ENCODE assay signal across 17 cellular contexts in the genomic region with DNA sequence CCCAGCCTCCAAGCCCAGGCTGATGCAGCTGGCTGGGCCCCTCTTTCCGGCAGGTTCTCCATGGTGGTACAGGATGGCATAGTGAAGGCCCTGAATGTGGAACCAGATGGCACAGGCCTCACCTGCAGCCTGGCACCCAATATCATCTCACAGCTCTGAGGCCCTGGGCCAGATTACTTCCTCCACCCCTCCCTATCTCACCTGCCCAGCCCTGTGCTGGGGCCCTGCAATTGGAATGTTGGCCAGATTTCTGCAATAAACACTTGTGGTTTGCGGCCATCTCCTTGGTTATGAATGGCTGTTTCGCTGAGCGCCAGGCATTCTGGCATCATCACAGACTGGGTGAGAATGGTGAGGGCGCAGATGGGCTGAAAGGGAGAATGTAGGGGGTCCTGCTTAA. TPM values are rescaled to one million over a fixed set of nuclear protein-coding genes. Genes with fewer than 3 reads are reported as not detected.
A peak's percentile ranks its signal among the peaks of the same experiment; 100 is the strongest.
DNase-seq lines count a peak whose midpoint lies in the region; ATAC-seq, FAIRE-seq and TF ChIP-seq lines count a peak whose summit lies in the region.
"Had no signal": no experiment of that assay in that cellular context is flagged by ENCODE, and none has a peak within 500 bp of the region (broad histone marks: within the 10 kb centered on the region; RNA-seq: fewer than 3 reads in every experiment).

No MANE protein-coding gene starts in this region.

- no peak overlapping the region for H3K4me3 Mint-ChIP-seq in activated CD8-positive, alpha-beta T cell treated with anti-CD3 and anti-CD28 coated beads, Interleukin-2, amount 10 ng/mL, durations not matched to agents 7 days and 5 days
- H3K4me3 Mint-ChIP-seq in activated CD8-positive, alpha-beta T cell treated with anti-CD3 and anti-CD28 coated beads for 36 hours, result no peak overlapping the region
- H3K4me3 Mint-ChIP-seq in activated T-cell treated with anti-CD3 and anti-CD28 coated beads, Interleukin-2, amount 50 U/mL, for 24 hours, result no peak overlapping the region
- H3K4me3 Mint-ChIP-seq in natural killer cell, result no peak overlapping the region

- no peaks in the 10 kb centered on the region for H3K27me3 ChIP-seq in bronchial epithelial cell (ENCODE audit: control insufficient read depth, insufficient read depth, low read length)
- H3K27me3 ChIP-seq: gastroesophageal sphincter had no signal

- no peaks in the 10 kb centered on the region for H3K27me3 Mint-ChIP-seq in activated CD8-positive, alpha-beta T cell treated with anti-CD3 and anti-CD28 coated beads, Interleukin-2, amount 10 ng/mL, durations not matched to agents 7 days and 5 days (ENCODE audit: low read depth)
- H3K27me3 Mint-ChIP-seq in activated CD8-positive, alpha-beta T cell treated with anti-CD3 and anti-CD28 coated beads for 36 hours, result no peaks in the 10 kb centered on the region
- H3K27me3 Mint-ChIP-seq in activated T-cell treated with anti-CD3 and anti-CD28 coated beads, Interleukin-2, amount 50 U/mL, for 24 hours, result no peaks in the 10 kb centered on the region
- no peaks in the 10 kb centered on the region for H3K27me3 Mint-ChIP-seq in natural killer cell (ENCODE audit: low read depth in 2 of 2)

- CTCF ChIA-PET in activated CD8-positive, alpha-beta T cell treated with anti-CD3 and anti-CD28 coated beads, Interleukin-2, amount 10 ng/mL, durations not matched to agents 7 days and 5 days (lab: Charles Lee), result interaction anchor here (0.9 kb wide), 1 partner anchor 117 kb away, joined by 3 read pairs; no protein-coding TSS in a partner anchor
- CTCF ChIA-PET in activated CD8-positive, alpha-beta T cell treated with anti-CD3 and anti-CD28 coated beads for 36 hours (lab: Charles Lee), result no interaction called here

- H3K27ac Mint-ChIP-seq in activated CD8-positive, alpha-beta T cell treated with anti-CD3 and anti-CD28 coated beads, Interleukin-2, amount 10 ng/mL, durations not matched to agents 7 days and 5 days, result peak overlapping the region; percentile 43
- H3K27ac Mint-ChIP-seq in activated CD8-positive, alpha-beta T cell treated with anti-CD3 and anti-CD28 coated beads for 36 hours, result no peak overlapping the region
- H3K27ac Mint-ChIP-seq in activated T-cell treated with anti-CD3 and anti-CD28 coated beads, Interleukin-2, amount 50 U/mL, for 24 hours, result no peak overlapping the region
- peak overlapping the region in 1 of 2 donors; percentile 99 for H3K27ac Mint-ChIP-seq in natural killer cell

- POLR2A ChIA-PET in activated CD8-positive, alpha-beta T cell treated with anti-CD3 and anti-CD28 coated beads, Interleukin-2, amount 10 ng/mL, durations not matched to agents 7 days and 5 days (lab: Charles Lee), result no interaction called here
- POLR2A ChIA-PET in activated CD8-positive, alpha-beta T cell treated with anti-CD3 and anti-CD28 coated beads for 36 hours (lab: Charles Lee), result interaction anchor here (0.6 kb wide), 1 partner anchor 1183 kb away, joined by 3 read pairs; no protein-coding TSS in a partner anchor

- peaks cover 22% of the 10 kb centered on the region for H3K4me1 ChIP-seq in mucosa of descending colon (ENCODE audit: low read depth)

- H3K4me1 Mint-ChIP-seq in activated CD8-positive, alpha-beta T cell treated with anti-CD3 and anti-CD28 coated beads, Interleukin-2, amount 10 ng/mL, durations not matched to agents 7 days and 5 days (ENCODE audit: low read depth), result peaks cover 38% of the 10 kb centered on the region
- H3K4me1 Mint-ChIP-seq in activated CD8-positive, alpha-beta T cell treated with anti-CD3 and anti-CD28 coated beads for 36 hours (ENCODE audit: low read depth), result peaks cover 16% of the 10 kb centered on the region
- peaks cover 23% of the 10 kb centered on the region for H3K4me1 Mint-ChIP-seq in activated T-cell treated with anti-CD3 and anti-CD28 coated beads, Interleukin-2, amount 50 U/mL, for 24 hours (ENCODE audit: low read depth)
- H3K4me1 Mint-ChIP-seq in natural killer cell, result peaks cover 44 to 47% of the 10 kb centered on the region in 2 donors

- peaks cover 26% of the 10 kb centered on the region for H3K36me3 Mint-ChIP-seq in activated CD8-positive, alpha-beta T cell treated with anti-CD3 and anti-CD28 coated beads, Interleukin-2, amount 10 ng/mL, durations not matched to agents 7 days and 5 days (ENCODE audit: low read depth)
- H3K36me3 Mint-ChIP-seq in activated CD8-positive, alpha-beta T cell treated with anti-CD3 and anti-CD28 coated beads for 36 hours (ENCODE audit: low read depth), result peaks cover 32% of the 10 kb centered on the region
- H3K36me3 Mint-ChIP-seq in activated T-cell treated with anti-CD3 and anti-CD28 coated beads, Interleukin-2, amount 50 U/mL, for 24 hours (ENCODE audit: low read depth), result peaks cover 41% of the 10 kb centered on the region
- H3K36me3 Mint-ChIP-seq in natural killer cell, result no peaks in the 10 kb centered on the region

- no peak for TF ChIP-seq CTCF in activated CD8-positive, alpha-beta T cell treated with anti-CD3 and anti-CD28 coated beads for 36 hours (IDR thresholded peaks at IDR 0.05)
- TF ChIP-seq CTCF in bronchial epithelial cell (IDR thresholded peaks at IDR 0.05; ENCODE audit: insufficient read depth, low read length, severe bottlenecking) (no peak), mucosa of descending colon (IDR thresholded peaks at IDR 0.05) (no peak), D721Med (IDR thresholded peaks at IDR 0.05; ENCODE audit: insufficient read depth, missing control alignments) (no peak), natural killer cell (IDR thresholded peaks at IDR 0.05) (no peak)

- no peak for FAIRE-seq in bronchial epithelial cell (lab: Jason Lieb, UNC)
- FAIRE-seq in D721Med (lab: Jason Lieb, UNC), result no peak

- ATAC-seq in activated CD8-positive, alpha-beta T cell treated with anti-CD3 and anti-CD28 coated beads, Interleukin-2, amount 10 ng/mL, durations not matched to agents 7 days and 5 days, result no peak
- ATAC-seq in activated CD8-positive, alpha-beta T cell treated with anti-CD3 and anti-CD28 coated beads for 36 hours, result no peak
- peak; percentile 54 for ATAC-seq in mucosa of descending colon
- no peak for ATAC-seq in natural killer cell
- ATAC-seq: gastroesophageal sphincter, psoas muscle had no signal

- H3K36me3 ChIP-seq in bronchial epithelial cell (ENCODE audit: control insufficient read depth, insufficient read depth, low read length), result peaks cover 16% of the 10 kb centered on the region
- H3K36me3 ChIP-seq in mucosa of descending colon (ENCODE audit: low read depth), result no peaks in the 10 kb centered on the region

- no peaks in the 10 kb centered on the region for H3K9me3 Mint-ChIP-seq in activated CD8-positive, alpha-beta T cell treated with anti-CD3 and anti-CD28 coated beads, Interleukin-2, amount 10 ng/mL, durations not matched to agents 7 days and 5 days (ENCODE audit: insufficient read depth)
- H3K9me3 Mint-ChIP-seq in activated CD8-positive, alpha-beta T cell treated with anti-CD3 and anti-CD28 coated beads for 36 hours, result no peaks in the 10 kb centered on the region
- H3K9me3 Mint-ChIP-seq in activated T-cell treated with anti-CD3 and anti-CD28 coated beads, Interleukin-2, amount 50 U/mL, for 24 hours, result no peaks in the 10 kb centered on the region
- no peaks in the 10 kb centered on the region for H3K9me3 Mint-ChIP-seq in natural killer cell

- no peaks in the 10 kb centered on the region for H3K9me3 ChIP-seq in mucosa of descending colon
- H3K9me3 ChIP-seq: gastroesophageal sphincter, left ventricle myocardium inferior, psoas muscle had no signal

- H3K4me3 ChIP-seq in bronchial epithelial cell (ENCODE audit: low read depth, low read length) (no peak overlapping the region), mucosa of descending colon (no peak overlapping the region)
- H3K4me3 ChIP-seq: gastroesophageal sphincter, GM23248, left ventricle myocardium inferior, psoas muscle had no signal

- no peak for DNase-seq in activated CD8-positive, alpha-beta T cell treated with anti-CD3 and anti-CD28 coated beads, Interleukin-2, amount 10 ng/mL, durations not matched to agents 7 days and 5 days
- DNase-seq in activated CD8-positive, alpha-beta T cell treated with anti-CD3 and anti-CD28 coated beads for 36 hours, result no peak
- peak; percentile 83 for DNase-seq in bronchial epithelial cell (ENCODE audit: low read depth)
- DNase-seq in mucosa of descending colon, result peak; percentile 79 to 82 (median 80)
- DNase-seq in activated T-cell treated with anti-CD3 and anti-CD28 coated beads, Interleukin-2, amount 50 U/mL, for 24 hours, result no peak
- no peak for DNase-seq in anterior cingulate cortex (lab: John Stamatoyannopoulos, UW)
- no peak for DNase-seq in D721Med (ENCODE audit: insufficient read length, low spot score)
- DNase-seq in natural killer cell, result no peak
- DNase-seq: 8988T; activated naive CD4-positive, alpha-beta T cell; GM23248; left ventricle myocardium inferior; NCI-H1092 treated with DMSO at 0.1 percent for 48 hours; NK-92 treated with Interleukin-12 subunit alpha and Interleukin-12 subunit beta, amount 100 ng/mL, for 24 hours; psoas muscle; T-helper 1 cell had no signal

- intact Hi-C loops in activated CD8-positive, alpha-beta T cell treated with anti-CD3 and anti-CD28 coated beads for 36 hours (cut with micrococcal nuclease), result no loop called here
- intact Hi-C loops in mucosa of descending colon (cut with DNase I, micrococcal nuclease) (no loop called here), natural killer cell (cut with micrococcal nuclease) (no loop called here)

RNA-seq across cellular contexts. Expression of gene PRDX5, which starts 3.6 kb away (rescaled TPM):
- 100 to 1,000 TPM; 102 to 106 TPM for total RNA-seq in activated CD8-positive, alpha-beta T cell treated with anti-CD3 and anti-CD28 coated beads, Interleukin-2, amount 10 ng/mL, durations not matched to agents 7 days and 5 days
- total RNA-seq in activated CD8-positive, alpha-beta T cell treated with anti-CD3 and anti-CD28 coated beads for 36 hours, result 100 to 1,000 TPM; 103 to 105 TPM
- total RNA-seq in bronchial epithelial cell, result 649 and 769 TPM in 2 replicates
- 100 to 1,000 TPM; 159 to 512 (median 353) TPM for total RNA-seq in mucosa of descending colon
- total RNA-seq in natural killer cell, result 100 to 1,000 TPM in 1 of 3 donors, 10 to 100 TPM in 2; 85.9 to 104 (median 88.8) TPM

RNA-seq across cellular contexts. Expression of gene TRMT112, which starts 4.2 kb away (rescaled TPM):
- total RNA-seq in activated CD8-positive, alpha-beta T cell treated with anti-CD3 and anti-CD28 coated beads, Interleukin-2, amount 10 ng/mL, durations not matched to agents 7 days and 5 days, result 100 to 1,000 TPM; 154 to 165 TPM
- total RNA-seq in activated CD8-positive, alpha-beta T cell treated with anti-CD3 and anti-CD28 coated beads for 36 hours, result 100 to 1,000 TPM; 197 TPM
- total RNA-seq in bronchial epithelial cell (355 and 587 TPM in 2 replicates), mucosa of descending colon (100 to 1,000 TPM in 1 of 3 donors, 10 to 100 TPM in 2; 48.5 to 122 (median 63.5) TPM), natural killer cell (100 to 1,000 TPM in 2 of 3 donors, 10 to 100 TPM in 1; 98.4 to 106 (median 105) TPM)

RNA-seq across cellular contexts. Expression of gene ESRRA, which starts 16.2 kb away (rescaled TPM):
- 10 to 100 TPM; 42.7 to 43.2 TPM for total RNA-seq in activated CD8-positive, alpha-beta T cell treated with anti-CD3 and anti-CD28 coated beads, Interleukin-2, amount 10 ng/mL, durations not matched to agents 7 days and 5 days
- total RNA-seq in activated CD8-positive, alpha-beta T cell treated with anti-CD3 and anti-CD28 coated beads for 36 hours, result 10 to 100 TPM; 37.5 to 42.4 TPM
- total RNA-seq in bronchial epithelial cell, result 76.9 and 139 TPM in 2 replicates
- total RNA-seq in mucosa of descending colon, result 100 to 1,000 TPM; 126 to 204 (median 183) TPM
- total RNA-seq in natural killer cell, result 10 to 100 TPM; 47.1 to 51.3 (median 50.0) TPM

RNA-seq across cellular contexts. Expression of gene CCDC88B, which starts 18.5 kb away (rescaled TPM):
- total RNA-seq in activated CD8-positive, alpha-beta T cell treated with anti-CD3 and anti-CD28 coated beads, Interleukin-2, amount 10 ng/mL, durations not matched to agents 7 days and 5 days, result 100 to 1,000 TPM; 127 TPM
- total RNA-seq in activated CD8-positive, alpha-beta T cell treated with anti-CD3 and anti-CD28 coated beads for 36 hours, result 10 to 100 TPM; 65.8 to 76.1 TPM
- total RNA-seq in bronchial epithelial cell (2.9 TPM in 2 replicates), mucosa of descending colon (10 to 100 TPM; 13.4 to 32.5 (median 28.8) TPM), natural killer cell (100 to 1,000 TPM; 262 to 276 (median 272) TPM)

RNA-seq across cellular contexts. Expression of gene CATSPERZ, which starts 21.4 kb away (rescaled TPM):
- not detected for total RNA-seq in activated CD8-positive, alpha-beta T cell treated with anti-CD3 and anti-CD28 coated beads, Interleukin-2, amount 10 ng/mL, durations not matched to agents 7 days and 5 days
- total RNA-seq in activated CD8-positive, alpha-beta T cell treated with anti-CD3 and anti-CD28 coated beads for 36 hours, result under 1 TPM in 1 of 2 experiments, not detected in 1; 0.52 TPM
- 0.26 TPM in 1 of 2 replicates, not detected in the other for total RNA-seq in bronchial epithelial cell
- total RNA-seq in mucosa of descending colon, result not detected
- under 1 TPM in 2 of 3 donors, not detected in 1; 0.80 to 0.90 TPM for total RNA-seq in natural killer cell
- total RNA-seq: gastroesophageal sphincter, GM23248, left ventricle myocardium inferior, psoas muscle had no signal

Comparison
In these comparisons a context has a peak if more than half of its experiments do, and no peak if none do; other contexts are left out.
1. DNase-seq: peak in bronchial epithelial cell (single experiment) and mucosa of descending colon (3 of 3); none in activated CD8-positive, alpha-beta T cell treated with anti-CD3 and anti-CD28 coated beads, Interleukin-2, amount 10 ng/mL, durations not matched to agents 7 days and 5 days (single experiment), activated CD8-positive, alpha-beta T cell treated with anti-CD3 and anti-CD28 coated beads for 36 hours (single experiment), activated T-cell treated with anti-CD3 and anti-CD28 coated beads, Interleukin-2, amount 50 U/mL, for 24 hours (single experiment), anterior cingulate cortex (0 of 58), D721Med (single experiment) and natural killer cell (single experiment).